ENCODE assay signal across 8 cellular contexts in the genomic region with DNA sequence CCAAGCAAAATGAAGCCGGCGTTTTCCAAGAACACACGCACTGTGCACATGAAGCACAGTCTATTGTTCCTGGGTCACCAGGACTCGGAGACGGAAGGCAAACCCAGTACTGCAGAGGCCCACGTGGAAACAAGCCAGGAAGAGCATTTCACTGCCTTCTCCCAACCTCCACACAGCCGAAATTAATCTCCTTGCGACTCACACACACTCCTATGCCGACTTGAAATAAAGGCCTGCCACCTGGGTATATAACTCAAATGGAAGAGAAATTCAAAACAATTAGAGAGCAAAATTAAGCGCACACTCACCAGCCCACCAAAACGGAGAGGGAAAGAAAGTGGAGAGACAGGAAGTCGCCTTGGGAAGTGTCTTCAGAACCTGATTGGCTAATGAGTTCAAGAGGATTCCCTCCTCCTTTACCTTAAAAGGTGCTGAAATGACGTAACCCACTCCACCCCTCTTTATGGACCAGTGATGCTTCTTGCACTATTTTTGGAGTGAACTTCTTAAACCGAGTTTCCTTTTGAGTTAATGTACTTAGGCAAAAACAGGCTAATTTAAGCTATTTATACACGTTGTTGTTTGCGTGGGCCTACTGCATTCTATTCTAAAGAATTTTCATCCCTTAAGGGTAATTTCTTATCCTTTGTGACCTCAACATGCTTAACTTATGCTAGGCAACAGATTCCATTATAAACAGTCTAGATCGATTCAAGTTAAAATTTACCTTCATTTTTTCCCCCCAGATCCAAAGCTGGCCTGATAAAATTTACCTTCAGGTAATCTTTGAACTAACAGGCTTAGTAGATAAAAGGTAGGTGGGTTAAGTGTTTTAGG. TPM values are rescaled to one million over a fixed set of nuclear protein-coding genes. Genes with fewer than 3 reads are reported as not detected.
A peak's percentile ranks its signal among the peaks of the same experiment; 100 is the strongest.
DNase-seq lines count a peak whose midpoint lies in the region; ATAC-seq and TF ChIP-seq lines count a peak whose summit lies in the region.

TSS of gene CCNB1IP1 (minus strand) at position 334 of the 837 bp plus-strand sequence. CDS start 16,756 bp downstream, outside the sequence.

- DNase-seq in Caco-2 (peak; percentile 69 to 76), NCI-H748 treated with DMSO at 0.1 percent for 48 hours (lab: John Stamatoyannopoulos, UW) (peak; percentile 91), lower lobe of right lung (no peak)
- DNase-seq in activated CD4-positive, alpha-beta memory T cell treated with anti-CD3 and anti-CD28 coated beads, Interleukin-2, amount 10 ng/mL, durations not matched to agents 7 days and 5 days, result peak; percentile 52
- DNase-seq in effector memory CD8-positive, alpha-beta T cell, result peak; percentile 37 to 53 (median 38)
- DNase-seq in stimulated activated CD8-positive, alpha-beta memory T cell treated with anti-CD3 and anti-CD28 coated beads, Interleukin-12 subunit alpha, Interleukin-12 subunit beta, amount 100 ng/mL, for 24 hours (ENCODE audit: extremely low read depth), result peak; percentile 11

- H3K36me3 ChIP-seq in Caco-2 (ENCODE audit: control insufficient read depth, insufficient read depth, low read length) (no peaks in the 10 kb centered on the region), lower lobe of right lung (no peaks in the 10 kb centered on the region)

- intact Hi-C loops in Caco-2 (cut with micrococcal nuclease; ENCODE audit: unreplicated experiment) (loop anchor here (1.0 to 2.0 kb wide), 2 partner anchors 10 to 122 kb away; partner anchors contain the start of genes APEX1, OSGEP and PARP2), lower lobe of right lung (cut with DNase I) (no loop called here)

- H3K4me3 ChIP-seq in Caco-2 (ENCODE audit: low read depth, low read length) (peak within 1 kb of the TSS; percentile 60), lower lobe of right lung (peak within 1 kb of the TSS; percentile 73)

- peak within 1 kb of the TSS; percentile 96 for H3K4me3 Mint-ChIP-seq in Caco-2 (ENCODE audit: unreplicated experiment)
- H3K4me3 Mint-ChIP-seq in activated CD4-positive, alpha-beta memory T cell treated with anti-CD3 and anti-CD28 coated beads, Interleukin-2, amount 10 ng/mL, durations not matched to agents 7 days and 5 days, result peak within 1 kb of the TSS; percentile 99
- H3K4me3 Mint-ChIP-seq in effector memory CD8-positive, alpha-beta T cell, result peak within 1 kb of the TSS; percentile 88 to 95

- POLR2A ChIA-PET in Caco-2 (lab: Charles Lee), result interaction anchor here (1.2 to 3.0 kb wide), 2 partner anchors 9 to 129 kb away, joined by 12 to 52 read pairs; partner anchors contain the start of genes PARP2 and PIP4P1
- POLR2A ChIA-PET in activated CD4-positive, alpha-beta memory T cell treated with anti-CD3 and anti-CD28 coated beads, Interleukin-2, amount 10 ng/mL, durations not matched to agents 7 days and 5 days (lab: Charles Lee), result interaction anchor here (0.6 to 9.5 kb wide), 11 partner anchors 9 to 351 kb away, joined by 3 to 144 read pairs (median 3); partner anchors contain the start of genes APEX1, PARP2, PIP4P1 and PNP

- no peaks in the 10 kb centered on the region for H3K27me3 Mint-ChIP-seq in Caco-2 (ENCODE audit: insufficient read depth, unreplicated experiment)
- H3K27me3 Mint-ChIP-seq in activated CD4-positive, alpha-beta memory T cell treated with anti-CD3 and anti-CD28 coated beads, Interleukin-2, amount 10 ng/mL, durations not matched to agents 7 days and 5 days, result peaks cover 4% of the 10 kb centered on the region
- H3K27me3 Mint-ChIP-seq in effector memory CD8-positive, alpha-beta T cell, result no peaks in the 10 kb centered on the region

- no peaks in the 10 kb centered on the region for H3K27me3 ChIP-seq in Caco-2 (replicated peaks; ENCODE audit: control insufficient read depth, insufficient read depth, low read length)
- H3K27me3 ChIP-seq in lower lobe of right lung (ENCODE audit: low read depth), result no peaks in the 10 kb centered on the region

- H3K4me1 ChIP-seq in Caco-2 (peaks cover 10% of the 10 kb centered on the region; the same call in 1 of the 2 replicates), lower lobe of right lung (peaks cover 20% of the 10 kb centered on the region)

- no peaks in the 10 kb centered on the region for H3K9me3 Mint-ChIP-seq in Caco-2 (ENCODE audit: unreplicated experiment)
- no peaks in the 10 kb centered on the region for H3K9me3 Mint-ChIP-seq in activated CD4-positive, alpha-beta memory T cell treated with anti-CD3 and anti-CD28 coated beads, Interleukin-2, amount 10 ng/mL, durations not matched to agents 7 days and 5 days
- H3K9me3 Mint-ChIP-seq in effector memory CD8-positive, alpha-beta T cell, result no peaks in the 10 kb centered on the region

- BruUV-seq in Caco-2 (replicated peaks; lab: Mats Ljungman, UMichigan), result no TSS peak

- peaks cover 22% of the 10 kb centered on the region for H3K4me1 Mint-ChIP-seq in Caco-2 (ENCODE audit: low read depth, unreplicated experiment)
- peaks cover 58% of the 10 kb centered on the region for H3K4me1 Mint-ChIP-seq in activated CD4-positive, alpha-beta memory T cell treated with anti-CD3 and anti-CD28 coated beads, Interleukin-2, amount 10 ng/mL, durations not matched to agents 7 days and 5 days
- H3K4me1 Mint-ChIP-seq in effector memory CD8-positive, alpha-beta T cell (ENCODE audit: low read depth in 2 of 2), result peaks cover 12 to 27% of the 10 kb centered on the region in 2 donors

- no peaks in the 10 kb centered on the region for H3K9me3 ChIP-seq in Caco-2
- H3K9me3 ChIP-seq in lower lobe of right lung, result no peaks in the 10 kb centered on the region

- H3K27ac Mint-ChIP-seq in Caco-2 (ENCODE audit: unreplicated experiment), result peak within 1 kb of the TSS; percentile 96
- peak within 1 kb of the TSS; percentile 91 for H3K27ac Mint-ChIP-seq in activated CD4-positive, alpha-beta memory T cell treated with anti-CD3 and anti-CD28 coated beads, Interleukin-2, amount 10 ng/mL, durations not matched to agents 7 days and 5 days
- peak within 1 kb of the TSS; percentile 86 to 95 for H3K27ac Mint-ChIP-seq in effector memory CD8-positive, alpha-beta T cell

- peak; percentile 97 for ATAC-seq in GM19438 (IDR thresholded peaks at IDR 0.05; ENCODE audit: low read depth, unreplicated experiment)
- peak; percentile 94 for ATAC-seq in HG03565 (IDR thresholded peaks at IDR 0.05; ENCODE audit: unreplicated experiment)
- peak; percentile 99 for ATAC-seq in effector memory CD8-positive, alpha-beta T cell (replicated peaks)
- peak; percentile 96 to 99 for ATAC-seq in lower lobe of right lung

- no peak for TF ChIP-seq CTCF in Caco-2 (IDR thresholded peaks at IDR 0.05; ENCODE audit: insufficient read depth in 1 of 2, low read depth in 1 of 2, low read length in 1 of 2, severe bottlenecking in 1 of 2, unreplicated experiment in 1 of 2)
- no peak for TF ChIP-seq CTCF in lower lobe of right lung (IDR thresholded peaks at IDR 0.05)

- H3K36me3 Mint-ChIP-seq in Caco-2 (ENCODE audit: insufficient read depth, unreplicated experiment), result peaks cover 29% of the 10 kb centered on the region
- peaks cover 21% of the 10 kb centered on the region for H3K36me3 Mint-ChIP-seq in activated CD4-positive, alpha-beta memory T cell treated with anti-CD3 and anti-CD28 coated beads, Interleukin-2, amount 10 ng/mL, durations not matched to agents 7 days and 5 days (ENCODE audit: low read depth)
- H3K36me3 Mint-ChIP-seq in effector memory CD8-positive, alpha-beta T cell (ENCODE audit: insufficient read depth), result no peaks in the 10 kb centered on the region

- peak within 1 kb of the TSS; percentile 86 for H3K27ac ChIP-seq in lower lobe of right lung

- CTCF ChIA-PET in Caco-2 (lab: Charles Lee), result interaction anchor here (0.8 to 1.1 kb wide), 2 partner anchors 10 kb away, joined by 3 to 6 read pairs; partner anchors contain the start of gene PARP2
- CTCF ChIA-PET in activated CD4-positive, alpha-beta memory T cell treated with anti-CD3 and anti-CD28 coated beads, Interleukin-2, amount 10 ng/mL, durations not matched to agents 7 days and 5 days (lab: Charles Lee), result interaction anchor here (0.6 to 2.8 kb wide), 7 partner anchors 8 to 357 kb away, joined by 3 to 29 read pairs (median 3); partner anchors contain the start of gene PARP2

RNA-seq across cellular contexts. Expression of gene CCNB1IP1, which starts in this region (rescaled TPM):
- 111 and 118 TPM in 2 replicates for total RNA-seq in Caco-2 (2022)
- total RNA-seq in activated CD4-positive, alpha-beta memory T cell treated with anti-CD3 and anti-CD28 coated beads, Interleukin-2, amount 10 ng/mL, durations not matched to agents 7 days and 5 days, result 10 to 100 TPM; 39.3 to 43.4 TPM
- 36.9 TPM for total RNA-seq in lower lobe of right lung
